26 cellular contexts compared by ENCODE assay signal in genomic region chr15:68196445-68197169, GRCh38. TPM values are rescaled to one million over a fixed set of nuclear protein-coding genes. Genes with fewer than 3 reads are reported as not detected.
DNase-seq lines count a peak whose midpoint lies in the region; ATAC-seq, FAIRE-seq and TF ChIP-seq lines count a peak whose summit lies in the region.
"Had no signal": no experiment of that assay in that cellular context is flagged by ENCODE, and none has a peak within 500 bp of the region (broad histone marks: within the 10 kb centered on the region; RNA-seq: fewer than 3 reads in every experiment).

No MANE protein-coding gene starts in this region.

- H3K9ac ChIP-seq in HCT116 (ENCODE audit: low read length) (no peak overlapping the region), H1 (replicated peaks in 1 of 4; ENCODE audit: extremely low read depth in 1 of 4, low read depth in 3 of 4, low read length in 3 of 4) (no peak overlapping the region)

- no peak overlapping the region for H2BK5ac ChIP-seq in H1 (ENCODE audit: low read depth, low read length)

- peak overlapping the region; percentile 53 for H3K27ac Mint-ChIP-seq in activated CD4-positive, alpha-beta T cell treated with anti-CD3 and anti-CD28 coated beads, Interleukin-2, amount 10 ng/mL, durations not matched to agents 24 days and 14 days
- H3K27ac Mint-ChIP-seq: stimulated activated naive CD8-positive, alpha-beta T cell treated with anti-CD3 and anti-CD28 coated beads, Interleukin-15, Interleukin-2, amounts not matched to agents 100 ng/mL and 50 ng/mL, for 24 hours had no signal

- RAD21 ChIA-PET in HCT116 (lab: Charles Lee; ENCODE audit: low non-redundant PET in 1 of 2, low total read pairs in 2 of 2, uncharacterized antibody in 2 of 2, unreplicated experiment in 2 of 2): no interaction called here

- H3K79me1 ChIP-seq in H1 (ENCODE audit: low read depth, low read length): no peaks in the 10 kb centered on the region; the same call in 1 of the 2 replicates

- no peak overlapping the region for H2AK5ac ChIP-seq in H1 (ENCODE audit: low read depth, low read length)

- H2BK20ac ChIP-seq in H1 (ENCODE audit: low read length): no peak overlapping the region

- H3K4me3 ChIP-seq in HCT116 (replicated peaks in 1 of 2; ENCODE audit: low read depth in 1 of 2, low read length in 2 of 2) (no peak overlapping the region), H1 (ENCODE audit: extremely low read depth in 1 of 4, insufficient read depth in 2 of 4, low read depth in 3 of 4, low read length in 4 of 4) (no peak overlapping the region), osteoblast (ENCODE audit: insufficient read depth, low read length) (no peak overlapping the region)
- H3K4me3 ChIP-seq: hepatocyte, mucosa of descending colon, transverse colon had no signal

- ATAC-seq in HCT116 (no peak), GM18873 (IDR thresholded peaks at IDR 0.05; ENCODE audit: low FRiP score, unreplicated experiment) (no peak), HG03342 (IDR thresholded peaks at IDR 0.05; ENCODE audit: unreplicated experiment) (no peak), GM21515 (IDR thresholded peaks at IDR 0.05; ENCODE audit: unreplicated experiment) (no peak)
- ATAC-seq: left ventricle myocardium superior, mucosa of descending colon had no signal

- no peak overlapping the region for H2BK120ac ChIP-seq in H1 (replicated peaks; ENCODE audit: low read depth, low read length)

- BruUV-seq in HCT116 (replicated peaks; lab: Mats Ljungman, UMichigan): no TSS peak

- H3K9me3 Mint-ChIP-seq in activated CD4-positive, alpha-beta T cell treated with anti-CD3 and anti-CD28 coated beads, Interleukin-2, amount 10 ng/mL, durations not matched to agents 24 days and 14 days: no peaks in the 10 kb centered on the region
- H3K9me3 Mint-ChIP-seq: immature natural killer cell; stimulated activated naive CD8-positive, alpha-beta T cell treated with anti-CD3 and anti-CD28 coated beads, Interleukin-15, Interleukin-2, amounts not matched to agents 100 ng/mL and 50 ng/mL, for 24 hours; T-helper 2 cell treated with Interferon-gamma antibody and Interleukin-4, amounts not matched to agents 5 μg/mL and 100 μg/mL, for 36 hours had no signal

- no peaks in the 10 kb centered on the region for H3K27me3 Mint-ChIP-seq in activated CD4-positive, alpha-beta T cell treated with anti-CD3 and anti-CD28 coated beads, Interleukin-2, amount 10 ng/mL, durations not matched to agents 24 days and 14 days
- H3K27me3 Mint-ChIP-seq: stimulated activated naive CD8-positive, alpha-beta T cell treated with anti-CD3 and anti-CD28 coated beads, Interleukin-15, Interleukin-2, amounts not matched to agents 100 ng/mL and 50 ng/mL, for 24 hours had no signal

- no peaks in the 10 kb centered on the region for H3K9me3 ChIP-seq in HCT116 (ENCODE audit: control insufficient read depth in 1 of 2, insufficient read depth in 1 of 2, low read depth in 1 of 2, low read length in 2 of 2)
- no peaks in the 10 kb centered on the region for H3K9me3 ChIP-seq in H1 (ENCODE audit: insufficient read depth in 2 of 2, low read depth in 1 of 2, low read length in 1 of 2)
- no peaks in the 10 kb centered on the region for H3K9me3 ChIP-seq in osteoblast (ENCODE audit: low read depth, low read length)
- H3K9me3 ChIP-seq: mucosa of descending colon, transverse colon had no signal

- H3K79me2 ChIP-seq in HCT116 (ENCODE audit: insufficient read depth, low read length) (peaks cover 11% of the 10 kb centered on the region; the same call in 1 of the 2 replicates), H1 (ENCODE audit: control insufficient read depth in 1 of 2, insufficient read depth in 2 of 2, low read length in 2 of 2) (no peaks in the 10 kb centered on the region), osteoblast (ENCODE audit: insufficient read depth, low read length) (no peaks in the 10 kb centered on the region)

- H3K56ac ChIP-seq in H1 (replicated peaks; ENCODE audit: insufficient read length, low read depth, low read length): no peak overlapping the region

- no peak overlapping the region for H3K23ac ChIP-seq in H1 (ENCODE audit: insufficient read length)

- CTCF ChIA-PET in HCT116 (lab: Charles Lee): no interaction called here
- CTCF ChIA-PET in H1 (lab: Charles Lee; ENCODE audit: partially characterized antibody): interaction anchor here (0.8 to 11.6 kb wide), 11 partner anchors 9 to 333 kb away, joined by 3 to 101 read pairs (median 4); partner anchors contain the start of gene CALML4

- 91% methylated on average over 17 of the region's 17 CpGs; no CpG with 5 or more reads in 1 of the 2 experiments for WGBS in H1 (ENCODE audit: extremely low coverage in 1 of 2, insufficient coverage in 1 of 2, insufficient read length in 1 of 2, insufficient replicate concordance in 2 of 2, low coverage in 1 of 2, low lambda C conversion rate in 2 of 2, missing lambda C conversion rate in 1 of 2), 2 experiments

- no peak overlapping the region for H3K4me3 Mint-ChIP-seq in activated CD4-positive, alpha-beta T cell treated with anti-CD3 and anti-CD28 coated beads, Interleukin-2, amount 10 ng/mL, durations not matched to agents 24 days and 14 days
- H3K4me3 Mint-ChIP-seq: immature natural killer cell; stimulated activated naive CD8-positive, alpha-beta T cell treated with anti-CD3 and anti-CD28 coated beads, Interleukin-15, Interleukin-2, amounts not matched to agents 100 ng/mL and 50 ng/mL, for 24 hours; T-helper 2 cell treated with Interferon-gamma antibody and Interleukin-4, amounts not matched to agents 5 μg/mL and 100 μg/mL, for 36 hours had no signal

- H3K36me3 ChIP-seq in HCT116 (ENCODE audit: control insufficient read depth in 1 of 2, insufficient read depth in 2 of 2, low read length in 2 of 2): peaks cover 2 to 16% of the 10 kb centered on the region in 2 experiments; a peak in 2 of 4 replicates
- peaks cover 0 to 15% (median 10%) of the 10 kb centered on the region in 4 experiments; a peak in 4 of 8 replicates for H3K36me3 ChIP-seq in H1 (ENCODE audit: control insufficient read depth in 2 of 4, insufficient read depth in 4 of 4, low read length in 3 of 4)
- peaks cover 28% of the 10 kb centered on the region for H3K36me3 ChIP-seq in osteoblast (ENCODE audit: insufficient read depth, low read length)

- peak overlapping the region; percentile 63; the same call in 1 of the 2 replicates for H4K8ac ChIP-seq in H1 (ENCODE audit: extremely low read depth, insufficient read depth, low read length)

- H3K4me1 ChIP-seq in HCT116 (ENCODE audit: control insufficient read depth in 1 of 2, insufficient read depth in 2 of 2, low read length in 2 of 2): no peaks in the 10 kb centered on the region
- peaks cover 0 to 13% (median 8%) of the 10 kb centered on the region in 4 experiments; a peak in 6 of 7 replicates for H3K4me1 ChIP-seq in H1 (replicated peaks in 1 of 4; ENCODE audit: control insufficient read depth in 3 of 4, insufficient read depth in 4 of 4, low read length in 3 of 4)
- peaks cover 6% of the 10 kb centered on the region for H3K4me1 ChIP-seq in osteoblast (ENCODE audit: insufficient read depth, low read length)

- no peak overlapping the region for H3K18ac ChIP-seq in H1 (ENCODE audit: extremely low read depth, low read length)

- TF ChIP-seq CTCF in HCT116 (IDR thresholded peaks at IDR 0.05 in 2 of 3, conservative IDR thresholded peaks at IDR 0.05 in 1 of 3; ENCODE audit: borderline replicate concordance in 1 of 3, insufficient read depth in 1 of 3, low read depth in 2 of 3, low read length in 2 of 3) (no peak), H1 (IDR thresholded peaks at IDR 0.05; ENCODE audit: control extremely low read depth in 1 of 3, insufficient read depth in 1 of 3, low read depth in 1 of 3, low read length in 3 of 3) (no peak), osteoblast (IDR thresholded peaks at IDR 0.05; ENCODE audit: extremely low read depth, low read depth, low read length) (no peak)

- intact Hi-C loops in activated CD4-positive, alpha-beta T cell treated with anti-CD3 and anti-CD28 coated beads, Interleukin-2, amount 10 ng/mL, durations not matched to agents 24 days and 14 days (cut with micrococcal nuclease): no loop called here
- intact Hi-C loops in HCT116 (cut with micrococcal nuclease): no loop called here

- DNase-seq in activated CD4-positive, alpha-beta T cell treated with anti-CD3 and anti-CD28 coated beads, Interleukin-2, amount 10 ng/mL, durations not matched to agents 24 days and 14 days: no peak
- no peak for DNase-seq in activated CD4-positive, alpha-beta T cell treated with anti-CD3 and anti-CD28 coated beads for 4 hours
- DNase-seq in HCT116 (ENCODE audit: low read depth, low spot score) (no peak), H1 (ENCODE audit: low read depth in 1 of 2, low spot score in 2 of 2) (no peak), osteoblast (ENCODE audit: insufficient read length, low spot score, missing footprints) (peak; percentile 66)
- DNase-seq: activated CD4-positive, alpha-beta T cell treated with anti-CD3 and anti-CD28 coated beads, Interleukin-2, amount 50 U/mL, for 4 hours; activated naive CD4-positive, alpha-beta T cell; activated T-cell treated with anti-CD3 and anti-CD28 coated beads, Interleukin-2, amount 50 U/mL, for 1 hour; HCEC 1CT; immature natural killer cell; left ventricle myocardium superior; mucosa of descending colon; NCI-H2171; NCI-H524; small intestine; transverse colon; WERI-Rb-1 had no signal

- TF ChIP-seq EP300 in H1 (IDR thresholded peaks at IDR 0.05; ENCODE audit: borderline replicate concordance in 1 of 2, low read depth in 2 of 2, low read length in 2 of 2): no peak

- no peak overlapping the region for H2BK12ac ChIP-seq in H1 (ENCODE audit: low read depth, low read length)

- H3K4me1 Mint-ChIP-seq in activated CD4-positive, alpha-beta T cell treated with anti-CD3 and anti-CD28 coated beads, Interleukin-2, amount 10 ng/mL, durations not matched to agents 24 days and 14 days: no peaks in the 10 kb centered on the region
- H3K4me1 Mint-ChIP-seq: immature natural killer cell had no signal

- H3K23me2 ChIP-seq in H1 (ENCODE audit: low read depth, low read length): no peaks in the 10 kb centered on the region

- H3K27ac ChIP-seq in HCT116 (ENCODE audit: low read depth, low read length): no peak overlapping the region
- no peak overlapping the region for H3K27ac ChIP-seq in H1 (ENCODE audit: low read depth, low read length)
- no peak overlapping the region for H3K27ac ChIP-seq in osteoblast (ENCODE audit: low read depth, low read length)
- H3K27ac ChIP-seq: epithelial cell of prostate, hepatocyte, WERI-Rb-1 had no signal

- no peaks in the 10 kb centered on the region for H3K9me2 ChIP-seq in HCT116 (ENCODE audit: insufficient read depth)

- H3K27me3 ChIP-seq in HCT116 (ENCODE audit: insufficient read depth, low read length) (no peaks in the 10 kb centered on the region), H1 (replicated peaks in 1 of 4; ENCODE audit: control insufficient read depth in 3 of 4, extremely low read depth in 1 of 4, insufficient read depth in 3 of 4, low read length in 3 of 4) (no peaks in the 10 kb centered on the region), osteoblast (ENCODE audit: insufficient read depth, low read length) (no peaks in the 10 kb centered on the region)
- H3K27me3 ChIP-seq: hepatocyte, transverse colon had no signal

- no peak overlapping the region for H2BK15ac ChIP-seq in H1 (ENCODE audit: low read length)

- TF ChIP-seq RAD21 in HCT116 (IDR thresholded peaks at IDR 0.05; ENCODE audit: low read depth) (no peak), H1 (IDR thresholded peaks at IDR 0.05 in 1 of 2, conservative IDR thresholded peaks at IDR 0.05 in 1 of 2; ENCODE audit: low read depth in 2 of 2, low read length in 2 of 2) (no peak)

- H2AFZ ChIP-seq in HCT116 (ENCODE audit: low read depth, low read length, poor library complexity, severe bottlenecking) (no peak overlapping the region), H1 (ENCODE audit: low read length) (no peak overlapping the region), osteoblast (ENCODE audit: low read length) (no peak overlapping the region)
- H2AFZ ChIP-seq: hepatocyte had no signal

- peaks cover 35% of the 10 kb centered on the region for H3K36me3 Mint-ChIP-seq in activated CD4-positive, alpha-beta T cell treated with anti-CD3 and anti-CD28 coated beads, Interleukin-2, amount 10 ng/mL, durations not matched to agents 24 days and 14 days (ENCODE audit: low read depth)

- TF ChIP-seq POLR2A in HCT116 (IDR thresholded peaks at IDR 0.05; ENCODE audit: borderline replicate concordance, extremely low read depth, insufficient read depth, insufficient read length): no peak
- TF ChIP-seq POLR2A in H1 (IDR thresholded peaks at IDR 0.05; ENCODE audit: control extremely low read depth in 1 of 2, low read depth in 2 of 2, low read length in 2 of 2): no peak

- no peak overlapping the region for H3K4ac ChIP-seq in H1 (replicated peaks; ENCODE audit: insufficient read length, low read depth, low read length)

- no peak overlapping the region for H3K14ac ChIP-seq in H1 (ENCODE audit: insufficient read length)

- POLR2A ChIA-PET in HCT116 (lab: Charles Lee): no interaction called here
- POLR2A ChIA-PET in H1 (lab: Charles Lee; ENCODE audit: partially characterized antibody): interaction anchor here (0.9 to 4.6 kb wide), 4 partner anchors 10 to 53 kb away, joined by 3 to 20 read pairs (median 11); partner anchors contain the start of gene CALML4

- no peak overlapping the region for H3K4me2 ChIP-seq in HCT116 (ENCODE audit: low read length)
- no peak overlapping the region for H3K4me2 ChIP-seq in H1 (ENCODE audit: insufficient read depth in 1 of 2, low read depth in 2 of 2, low read length in 2 of 2)
- H3K4me2 ChIP-seq in osteoblast (ENCODE audit: insufficient read depth, low read length): no peak overlapping the region
- H3K4me2 ChIP-seq: hepatocyte had no signal

- no peak overlapping the region for H4K91ac ChIP-seq in H1 (replicated peaks; ENCODE audit: insufficient read length, low read length)

- H4K20me1 ChIP-seq in HCT116 (ENCODE audit: insufficient read depth) (no peaks in the 10 kb centered on the region), H1 (replicated peaks in 1 of 2; ENCODE audit: control insufficient read depth in 1 of 2, insufficient read depth in 2 of 2, low read length in 2 of 2) (peaks cover 9 to 18% of the 10 kb centered on the region in 2 experiments), osteoblast (ENCODE audit: insufficient read depth, low read length) (peaks cover 4% of the 10 kb centered on the region)

- no peak overlapping the region for H4K5ac ChIP-seq in H1 (ENCODE audit: insufficient read length, low read depth, low read length)

- FAIRE-seq in H1 (lab: Jason Lieb, UNC): no peak
- FAIRE-seq: D721Med, GM18507, small intestine had no signal

RNA-seq across cellular contexts. Expression of gene CALML4, which starts 8.5 kb away (rescaled TPM):
- 14.6 and 16.5 TPM in 2 replicates for total RNA-seq in activated CD4-positive, alpha-beta T cell treated with anti-CD3 and anti-CD28 coated beads, Interleukin-2, amount 10 ng/mL, durations not matched to agents 24 days and 14 days
- total RNA-seq in HCT116 (2021; ENCODE audit: unreplicated experiment): 8.5 TPM
- 6.2 and 9.9 TPM in 2 replicates for polyA plus RNA-seq in HCT116 (2012)
- total RNA-seq in H1 (2021; fragmentation: NEBNext Ultra II Directional; extraction: Animal tissue kit (Norgen Biotek cat#: 25700)): 9.3 and 12.5 TPM in 2 replicates
- polyA plus RNA-seq in H1 (2011; rRNA removed): 3.5 and 3.8 TPM in 2 replicates
- polyA plus RNA-seq in H1 (2011; cell fraction: cytosol; rRNA removed): 6.9 TPM
- polyA plus RNA-seq in H1 (2011; cell fraction: nucleus; rRNA removed): 9.3 TPM
- polyA plus RNA-seq in H1 (2012, experiment 1 of 2): 9.9 to 16.6 TPM (median 13.0 TPM) in 4 replicates
- polyA plus RNA-seq in H1 (2012, experiment 2 of 2): 5.2 TPM
- 21.4 TPM for polyA plus RNA-seq in H1 (2013, experiment 1 of 2)
- polyA plus RNA-seq in H1 (2013, experiment 2 of 2): 22.4 TPM
- 4.7 and 5.8 TPM in 2 replicates for polyA minus RNA-seq in H1 (2011; rRNA and poly(A)+ RNA removed)
- polyA minus RNA-seq in H1 (2011; cell fraction: cytosol; rRNA and poly(A)+ RNA removed): 4.7 TPM
- 10.9 TPM for polyA minus RNA-seq in H1 (2011; cell fraction: nucleus; rRNA and poly(A)+ RNA removed)
- 1.2 and 2.2 TPM in 2 replicates for total RNA-seq in osteoblast

RNA-seq across cellular contexts. Expression of gene CLN6, which starts 32.9 kb away (rescaled TPM):
- total RNA-seq in activated CD4-positive, alpha-beta T cell treated with anti-CD3 and anti-CD28 coated beads, Interleukin-2, amount 10 ng/mL, durations not matched to agents 24 days and 14 days: 99.0 and 102 TPM in 2 replicates
- total RNA-seq in HCT116 (2021; ENCODE audit: unreplicated experiment) (44.1 TPM), osteoblast (15.2 and 20.3 TPM in 2 replicates)
- polyA plus RNA-seq in HCT116 (2012): 29.3 and 34.2 TPM in 2 replicates
- 60.0 and 62.3 TPM in 2 replicates for total RNA-seq in H1 (2021; fragmentation: NEBNext Ultra II Directional; extraction: Animal tissue kit (Norgen Biotek cat#: 25700))
- polyA plus RNA-seq in H1 (2011; rRNA removed): 137 and 140 TPM in 2 replicates
- polyA plus RNA-seq in H1 (2011; cell fraction: cytosol; rRNA removed): 83.3 TPM
- 151 TPM for polyA plus RNA-seq in H1 (2011; cell fraction: nucleus; rRNA removed)
- polyA plus RNA-seq in H1 (2012, experiment 1 of 2): 40.9 to 66.3 TPM (median 64.6 TPM) in 4 replicates
- 62.3 TPM for polyA plus RNA-seq in H1 (2012, experiment 2 of 2)
- 62.0 TPM for polyA plus RNA-seq in H1 (2013, experiment 1 of 2)
- 74.5 TPM for polyA plus RNA-seq in H1 (2013, experiment 2 of 2)
- 182 and 205 TPM in 2 replicates for polyA minus RNA-seq in H1 (2011; rRNA and poly(A)+ RNA removed)
- polyA minus RNA-seq in H1 (2011; cell fraction: cytosol; rRNA and poly(A)+ RNA removed): 53.9 TPM
- polyA minus RNA-seq in H1 (2011; cell fraction: nucleus; rRNA and poly(A)+ RNA removed): 87.0 TPM
